ENCODE assay signal across 16 cellular contexts in genomic region chr3:14836049-14836468, GRCh38. TPM values are rescaled to one million over a fixed set of nuclear protein-coding genes. Genes with fewer than 3 reads are reported as not detected.
DNase-seq lines count a peak whose midpoint lies in the region; ATAC-seq and TF ChIP-seq lines count a peak whose summit lies in the region.
"Had no signal": no experiment of that assay in that cellular context is flagged by ENCODE, and none has a peak within 500 bp of the region (broad histone marks: within the 10 kb centered on the region; RNA-seq: fewer than 3 reads in every experiment).

No MANE protein-coding gene starts in this region.

- no peak overlapping the region for H3K27ac ChIP-seq in left lung
- H3K27ac ChIP-seq in skeletal muscle tissue (ENCODE audit: low read depth, low read length), result peak overlapping the region; percentile 13
- H3K27ac ChIP-seq: 22Rv1, BLaER1, SJSA1 had no signal

- H3K9me3 ChIP-seq in left lung, result no peaks in the 10 kb centered on the region
- H3K9me3 ChIP-seq in skeletal muscle tissue (ENCODE audit: control insufficient read depth in 3 of 3, low read length in 3 of 3), result no peaks in the 10 kb centered on the region
- H3K9me3 ChIP-seq: BLaER1, SJSA1 had no signal

- ATAC-seq in left lung, result peak; percentile 43

- intact Hi-C loops in left lung (cut with DNase I), result no loop called here

- H3K36me3 ChIP-seq in left lung (no peaks in the 10 kb centered on the region), skeletal muscle tissue (ENCODE audit: control insufficient read depth in 3 of 3, insufficient read depth in 3 of 3, low read length in 3 of 3) (no peaks in the 10 kb centered on the region)
- H3K36me3 ChIP-seq: BLaER1, SJSA1 had no signal

- H3K4me1 ChIP-seq in left lung (peaks cover 6 to 31% of the 10 kb centered on the region in 2 donors), skeletal muscle tissue (ENCODE audit: control insufficient read depth in 3 of 3, insufficient read depth in 3 of 3, low read length in 3 of 3) (peaks cover 36 to 41% (median 39%) of the 10 kb centered on the region in 3 donors)
- H3K4me1 ChIP-seq: SJSA1 had no signal

- peak overlapping the region in 1 of 3 donors; percentile 25 for H3K9ac ChIP-seq in skeletal muscle tissue (ENCODE audit: low read depth in 1 of 3, low read length in 3 of 3)
- H3K9ac ChIP-seq: BLaER1 had no signal

- POLR2A ChIA-PET in HEK293T (lab: Yijun Ruan, JAX), result no interaction called here

- no peak overlapping the region for H3K4me3 ChIP-seq in left lung
- H3K4me3 ChIP-seq in skeletal muscle tissue (ENCODE audit: low read length in 3 of 3), result no peak overlapping the region
- H3K4me3 ChIP-seq: BLaER1, SJSA1 had no signal

- TF ChIP-seq CTCF in left lung (IDR thresholded peaks at IDR 0.05), result no peak

- CTCF ChIA-PET in HEK293T (lab: Yijun Ruan, JAX), result no interaction called here

- DNase-seq in activated effector memory CD4-positive, alpha-beta T cell treated with anti-CD3 and anti-CD28 coated beads, Interleukin-2, amount 50 U/mL, for 16 hours, result peak; percentile 25
- DNase-seq in activated effector memory CD4-positive, alpha-beta T cell treated with Interleukin-2 at 50 U/mL for 16 hours, result no peak
- DNase-seq in left lung (no peak), DMS53 treated with DMSO at 0.1 percent for 48 hours (lab: John Stamatoyannopoulos, UW; ENCODE audit: unreplicated experiment) (no peak), NCI-H748 (lab: John Stamatoyannopoulos, UW; ENCODE audit: unreplicated experiment) (no peak), NOMO-1 treated with DMSO at 0.1 percent for 48 hours (lab: John Stamatoyannopoulos, UW; ENCODE audit: unreplicated experiment) (no peak), HEK293T (ENCODE audit: extremely low spot score) (no peak)
- DNase-seq: activated naive CD4-positive, alpha-beta T cell treated with anti-CD3 and anti-CD28 coated beads, Interleukin-2, amount 50 U/mL, for 16 hours; DMS53; HFFc6; NCI-H187 treated with DMSO at 0.1 percent for 48 hours had no signal

- peaks cover 0 to 4% of the 10 kb centered on the region in 2 donors for H3K27me3 ChIP-seq in left lung
- H3K27me3 ChIP-seq in skeletal muscle tissue (ENCODE audit: control insufficient read depth in 3 of 3, insufficient read depth in 3 of 3, low read length in 3 of 3), result peaks cover 0 to 3% (median 0%) of the 10 kb centered on the region in 3 donors
- H3K27me3 ChIP-seq: BLaER1 had no signal

TF ChIP-seq in HEK293T, 16 proteins besides CTCF, POLR2A, EP300 and RAD21:
- TF ChIP-seq ARNT (IDR thresholded peaks at IDR 0.05), result no peak
- TF ChIP-seq FOXK2 (IDR thresholded peaks at IDR 0.05), result no peak
- no peak for TF ChIP-seq ZNF384 (IDR thresholded peaks at IDR 0.05)
- TF ChIP-seq NFRKB (IDR thresholded peaks at IDR 0.05), result no peak
- TF ChIP-seq HDGF (IDR thresholded peaks at IDR 0.05; ENCODE audit: borderline replicate concordance), result no peak
- TF ChIP-seq CTBP1 (IDR thresholded peaks at IDR 0.05; ENCODE audit: borderline replicate concordance), result no peak
- TF ChIP-seq TARDBP (IDR thresholded peaks at IDR 0.05), result no peak
- no peak for TF ChIP-seq ELF4 (IDR thresholded peaks at IDR 0.05)
- TF ChIP-seq FOXM1 (IDR thresholded peaks at IDR 0.05; ENCODE audit: borderline replicate concordance), result no peak
- TF ChIP-seq FOXA1 (IDR thresholded peaks at IDR 0.05), result no peak
- TF ChIP-seq SP1 (IDR thresholded peaks at IDR 0.05), result no peak
- TF ChIP-seq PKNOX1 (IDR thresholded peaks at IDR 0.05), result no peak
- TF ChIP-seq BHLHE40 (IDR thresholded peaks at IDR 0.05; ENCODE audit: borderline replicate concordance), result no peak
- TF ChIP-seq SUZ12 (IDR thresholded peaks at IDR 0.05), result no peak
- no peak for TF ChIP-seq LEF1 (IDR thresholded peaks at IDR 0.05; ENCODE audit: borderline replicate concordance)
- no peak for TF ChIP-seq L3MBTL2 (conservative IDR thresholded peaks at IDR 0.05)

RNA-seq across cellular contexts. Expression of gene FGD5, which starts 17.3 kb away (rescaled TPM):
- 10 to 100 TPM; 25.4 to 48.7 TPM for total RNA-seq in left lung
- 15.7 TPM for total RNA-seq in skeletal muscle tissue
- total RNA-seq: HFFc6, myocyte, SJSA1 had no signal
